Comparison of ENCODE assay signal across 22 cellular contexts in the genomic region with DNA sequence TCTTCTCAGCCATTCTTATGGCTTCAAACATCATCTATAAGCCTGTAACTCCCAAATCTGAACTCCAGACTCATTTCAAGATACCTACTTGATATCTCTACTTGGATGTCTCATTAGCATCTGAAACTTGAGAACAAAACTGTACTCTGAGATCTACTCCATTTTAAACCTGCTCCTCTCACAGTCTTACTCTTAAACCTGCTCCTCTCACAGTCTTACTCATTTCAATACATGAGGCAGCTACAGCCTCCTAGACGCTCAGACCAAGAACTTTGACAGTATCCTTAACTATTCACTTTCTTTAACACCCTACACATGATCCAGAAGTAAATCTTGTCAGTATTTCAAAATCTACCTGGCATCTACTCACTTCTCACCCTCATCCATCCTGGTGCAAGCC. TPM values are rescaled to one million over a fixed set of nuclear protein-coding genes. Genes with fewer than 3 reads are reported as not detected.
DNase-seq lines count a peak whose midpoint lies in the region; ATAC-seq and TF ChIP-seq lines count a peak whose summit lies in the region.
"Had no signal": no experiment of that assay in that cellular context is flagged by ENCODE, and none has a peak within 500 bp of the region (broad histone marks: within the 10 kb centered on the region; RNA-seq: fewer than 3 reads in every experiment).

No MANE protein-coding gene starts in this region.

- H3K36me3 ChIP-seq in OCI-LY3 (replicated peaks; ENCODE audit: low read depth, low read length), result no peaks in the 10 kb centered on the region
- H3K36me3 ChIP-seq: heart right ventricle had no signal

- POLR2A ChIA-PET in RWPE1 (lab: Yijun Ruan, JAX; ENCODE audit: low non-redundant PET), result no interaction called here

- H3K27me3 ChIP-seq in OCI-LY3 (ENCODE audit: low read depth, low read length), result no peaks in the 10 kb centered on the region

- no peaks in the 10 kb centered on the region for H3K36me3 Mint-ChIP-seq in activated T-cell treated with anti-CD3 and anti-CD28 coated beads, Interleukin-2, amount 50 U/mL, for 4 hours (ENCODE audit: insufficient read depth)
- H3K36me3 Mint-ChIP-seq in activated T-cell treated with anti-CD3 and anti-CD28 coated beads, Interleukin-2, amount 50 U/mL, for 24 hours (ENCODE audit: low read depth), result no peaks in the 10 kb centered on the region
- peaks cover 0 to 2% of the 10 kb centered on the region in 2 donors for H3K36me3 Mint-ChIP-seq in stimulated activated naive B cell treated with anti-CD40 and anti-IgM and Interleukin-4, amounts not matched to agents 10 μg/mL and 1 μg/mL and 100 μg/mL, for 72 hours
- H3K36me3 Mint-ChIP-seq: activated naive CD4-positive, alpha-beta T cell treated with anti-CD3 and anti-CD28 coated beads, Interleukin-2, amount 50 U/mL, for 24 hours had no signal

- H3K4me1 ChIP-seq in OCI-LY3 (ENCODE audit: low read length), result peaks cover 20% of the 10 kb centered on the region

- no peak overlapping the region for H2AFZ ChIP-seq in OCI-LY3 (ENCODE audit: low read depth, low read length)

- no peaks in the 10 kb centered on the region for H3K79me2 ChIP-seq in OCI-LY3 (ENCODE audit: low read length)

- no peak overlapping the region for H3K27ac Mint-ChIP-seq in activated T-cell treated with anti-CD3 and anti-CD28 coated beads, Interleukin-2, amount 50 U/mL, for 24 hours
- no peak overlapping the region for H3K27ac Mint-ChIP-seq in stimulated activated naive B cell treated with anti-CD40 and anti-IgM and Interleukin-4, amounts not matched to agents 10 μg/mL and 1 μg/mL and 100 μg/mL, for 72 hours
- H3K27ac Mint-ChIP-seq: activated naive CD4-positive, alpha-beta T cell treated with anti-CD3 and anti-CD28 coated beads, Interleukin-2, amount 50 U/mL, for 24 hours; stimulated activated naive CD8-positive, alpha-beta T cell treated with anti-CD3 and anti-CD28 coated beads, Interleukin-15, Interleukin-2, amounts not matched to agents 100 ng/mL and 50 ng/mL, for 24 hours had no signal

- peaks cover 29% of the 10 kb centered on the region for H3K27me3 Mint-ChIP-seq in activated T-cell treated with anti-CD3 and anti-CD28 coated beads, Interleukin-2, amount 50 U/mL, for 4 hours (ENCODE audit: low read depth)
- H3K27me3 Mint-ChIP-seq in activated T-cell treated with anti-CD3 and anti-CD28 coated beads, Interleukin-2, amount 50 U/mL, for 24 hours, result peaks cover 47% of the 10 kb centered on the region
- peaks cover 10 to 11% of the 10 kb centered on the region in 2 donors for H3K27me3 Mint-ChIP-seq in stimulated activated naive B cell treated with anti-CD40 and anti-IgM and Interleukin-4, amounts not matched to agents 10 μg/mL and 1 μg/mL and 100 μg/mL, for 72 hours

- H3K4me3 Mint-ChIP-seq in activated T-cell treated with anti-CD3 and anti-CD28 coated beads, Interleukin-2, amount 50 U/mL, for 4 hours, result no peak overlapping the region
- H3K4me3 Mint-ChIP-seq in activated T-cell treated with anti-CD3 and anti-CD28 coated beads, Interleukin-2, amount 50 U/mL, for 24 hours, result no peak overlapping the region
- H3K4me3 Mint-ChIP-seq in stimulated activated naive B cell treated with anti-CD40 and anti-IgM and Interleukin-4, amounts not matched to agents 10 μg/mL and 1 μg/mL and 100 μg/mL, for 72 hours, result no peak overlapping the region
- H3K4me3 Mint-ChIP-seq: activated naive CD4-positive, alpha-beta T cell treated with anti-CD3 and anti-CD28 coated beads, Interleukin-2, amount 50 U/mL, for 24 hours; neural crest cell; stimulated activated naive CD8-positive, alpha-beta T cell treated with anti-CD3 and anti-CD28 coated beads, Interleukin-15, Interleukin-2, amounts not matched to agents 100 ng/mL and 50 ng/mL, for 24 hours had no signal

- no peak for DNase-seq in activated T-cell treated with anti-CD3 and anti-CD28 coated beads, Interleukin-2, amount 50 U/mL, for 4 hours
- no peak for DNase-seq in activated T-cell treated with anti-CD3 and anti-CD28 coated beads, Interleukin-2, amount 50 U/mL, for 24 hours
- no peak for DNase-seq in stimulated activated naive B cell treated with anti-CD40 and anti-IgM and Interleukin-4, amounts not matched to agents 10 μg/mL and 1 μg/mL and 100 μg/mL, for 72 hours
- no peak for DNase-seq in RWPE1 (ENCODE audit: low spot score)
- DNase-seq: activated CD4-positive, CD25-positive, alpha-beta regulatory T cell; C1 segment of cervical spinal cord; effector CD4-positive, alpha-beta T cell; heart right ventricle; NCI-H146; NCI-H2227 treated with DMSO at 0.1 percent for 48 hours; SHP77 had no signal

- no peaks in the 10 kb centered on the region for H3K4me1 Mint-ChIP-seq in activated T-cell treated with anti-CD3 and anti-CD28 coated beads, Interleukin-2, amount 50 U/mL, for 4 hours (ENCODE audit: low read depth)
- H3K4me1 Mint-ChIP-seq in activated T-cell treated with anti-CD3 and anti-CD28 coated beads, Interleukin-2, amount 50 U/mL, for 24 hours (ENCODE audit: low read depth), result no peaks in the 10 kb centered on the region
- no peaks in the 10 kb centered on the region for H3K4me1 Mint-ChIP-seq in stimulated activated naive B cell treated with anti-CD40 and anti-IgM and Interleukin-4, amounts not matched to agents 10 μg/mL and 1 μg/mL and 100 μg/mL, for 72 hours
- H3K4me1 Mint-ChIP-seq: activated naive CD4-positive, alpha-beta T cell treated with anti-CD3 and anti-CD28 coated beads, Interleukin-2, amount 50 U/mL, for 24 hours; neural crest cell had no signal

- TF ChIP-seq CTCF in OCI-LY3 (IDR thresholded peaks at IDR 0.05; ENCODE audit: low read depth, low read length) (no peak), RWPE1 (conservative IDR thresholded peaks at IDR 0.05; ENCODE audit: low read depth) (no peak)

- H3K27ac ChIP-seq in OCI-LY3 (ENCODE audit: low read length) (no peak overlapping the region), RWPE1 (no peak overlapping the region)
- H3K27ac ChIP-seq: heart right ventricle had no signal

- H3K9me3 Mint-ChIP-seq in activated T-cell treated with anti-CD3 and anti-CD28 coated beads, Interleukin-2, amount 50 U/mL, for 4 hours, result no peaks in the 10 kb centered on the region
- no peaks in the 10 kb centered on the region for H3K9me3 Mint-ChIP-seq in activated T-cell treated with anti-CD3 and anti-CD28 coated beads, Interleukin-2, amount 50 U/mL, for 24 hours
- H3K9me3 Mint-ChIP-seq in stimulated activated naive B cell treated with anti-CD40 and anti-IgM and Interleukin-4, amounts not matched to agents 10 μg/mL and 1 μg/mL and 100 μg/mL, for 72 hours, result no peaks in the 10 kb centered on the region
- H3K9me3 Mint-ChIP-seq: activated naive CD4-positive, alpha-beta T cell treated with anti-CD3 and anti-CD28 coated beads, Interleukin-2, amount 50 U/mL, for 24 hours; neural crest cell; stimulated activated naive CD8-positive, alpha-beta T cell treated with anti-CD3 and anti-CD28 coated beads, Interleukin-15, Interleukin-2, amounts not matched to agents 100 ng/mL and 50 ng/mL, for 24 hours had no signal

- H3K9ac ChIP-seq in OCI-LY3 (ENCODE audit: low read length), result no peak overlapping the region

- no peak overlapping the region for H3K4me3 ChIP-seq in OCI-LY3 (ENCODE audit: low read length)
- H3K4me3 ChIP-seq: heart right ventricle had no signal

- no peaks in the 10 kb centered on the region for H3K9me3 ChIP-seq in OCI-LY3 (ENCODE audit: insufficient read depth, low read length)
- H3K9me3 ChIP-seq: heart right ventricle had no signal

- H4K20me1 ChIP-seq in OCI-LY3 (ENCODE audit: insufficient read depth, low read length), result no peaks in the 10 kb centered on the region

- CTCF ChIA-PET in RWPE1 (lab: Yijun Ruan, JAX), result interaction anchor here (0.6 kb wide), 1 partner anchor 415 kb away, joined by 7 read pairs; no protein-coding TSS in a partner anchor

- H3K4me2 ChIP-seq in OCI-LY3 (ENCODE audit: low read length), result peak overlapping the region; percentile 31

- peak; percentile 88 to 92 for ATAC-seq in activated T-cell treated with anti-CD3 and anti-CD28 coated beads, Interleukin-2, amount 50 U/mL, for 4 hours
- ATAC-seq in HG02610 (IDR thresholded peaks at IDR 0.05; ENCODE audit: unreplicated experiment) (peak; percentile 86), HG03135 (IDR thresholded peaks at IDR 0.05; ENCODE audit: unreplicated experiment) (no peak), SK-N-SH treated with all-trans-retinoic acid at 6 μM for 48 hours (no peak)
- ATAC-seq in stimulated activated naive B cell treated with anti-CD40 and anti-IgM and Interleukin-4, amounts not matched to agents 10 μg/mL and 1 μg/mL and 100 μg/mL, for 72 hours (replicated peaks), result peak; percentile 70 to 72
- ATAC-seq: heart right ventricle had no signal

TF ChIP-seq in SK-N-SH treated with all-trans-retinoic acid at 6 μM for 48 hours, 23 proteins besides CTCF, POLR2A, EP300 and RAD21:
- TF ChIP-seq, protein P1, sequence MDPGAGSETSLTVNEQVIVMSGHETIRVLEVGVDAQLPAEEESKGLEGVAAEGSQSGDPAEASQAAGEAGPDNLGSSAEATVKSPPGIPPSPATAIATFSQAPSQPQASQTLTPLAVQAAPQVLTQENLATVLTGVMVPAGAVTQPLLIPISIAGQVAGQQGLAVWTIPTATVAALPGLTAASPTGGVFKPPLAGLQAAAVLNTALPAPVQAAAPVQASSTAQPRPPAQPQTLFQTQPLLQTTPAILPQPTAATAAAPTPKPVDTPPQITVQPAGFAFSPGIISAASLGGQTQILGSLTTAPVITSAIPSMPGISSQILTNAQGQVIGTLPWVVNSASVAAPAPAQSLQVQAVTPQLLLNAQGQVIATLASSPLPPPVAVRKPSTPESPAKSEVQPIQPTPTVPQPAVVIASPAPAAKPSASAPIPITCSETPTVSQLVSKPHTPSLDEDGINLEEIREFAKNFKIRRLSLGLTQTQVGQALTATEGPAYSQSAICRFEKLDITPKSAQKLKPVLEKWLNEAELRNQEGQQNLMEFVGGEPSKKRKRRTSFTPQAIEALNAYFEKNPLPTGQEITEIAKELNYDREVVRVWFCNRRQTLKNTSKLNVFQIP (CRISPR knock-in tag; IDR thresholded peaks at IDR 0.05; ENCODE audit: borderline replicate concordance, low read depth), result no peak
- TF ChIP-seq BACH2 (CRISPR knock-in tag; IDR thresholded peaks at IDR 0.05; ENCODE audit: borderline replicate concordance) (no peak), ZNF565 (CRISPR knock-in tag; conservative IDR thresholded peaks at IDR 0.05; ENCODE audit: low read depth) (no peak), ZNF8 (CRISPR knock-in tag; IDR thresholded peaks at IDR 0.05) (no peak)

RNA-seq across cellular contexts. Expression of gene NBPF6, which starts 54.3 kb away (rescaled TPM):
- total RNA-seq in activated T-cell treated with anti-CD3 and anti-CD28 coated beads, Interleukin-2, amount 50 U/mL, for 4 hours, result not detected
- total RNA-seq: bronchial epithelial cell, fibroblast of lung, heart right ventricle, LHCN-M2, neural crest cell, urinary bladder had no signal

RNA-seq across cellular contexts. Expression of gene EEIG2, which starts 55.5 kb away (rescaled TPM):
- total RNA-seq in activated T-cell treated with anti-CD3 and anti-CD28 coated beads, Interleukin-2, amount 50 U/mL, for 4 hours, result 1 to 10 TPM; 5.1 to 7.3 (median 6.4) TPM

Comparison
In these comparisons a context has a peak if more than half of its experiments do, and no peak if none do; other contexts are left out.
1. ATAC-seq: peak in activated T-cell treated with anti-CD3 and anti-CD28 coated beads, Interleukin-2, amount 50 U/mL, for 4 hours (2 of 2), HG02610 (single experiment) and stimulated activated naive B cell treated with anti-CD40 and anti-IgM and Interleukin-4, amounts not matched to agents 10 μg/mL and 1 μg/mL and 100 μg/mL, for 72 hours (2 of 2); none in HG03135 (single experiment) and SK-N-SH treated with all-trans-retinoic acid at 6 μM for 48 hours (single experiment).